2 cellular contexts compared by ENCODE assay signal in genomic region chr22:43342347-43343261, GRCh38.
TF ChIP-seq lines count a peak whose summit lies in the region.

No MANE protein-coding gene starts in this region.

TF ChIP-seq in HCT116, 20 proteins besides CTCF, POLR2A, EP300 and RAD21:
- TF ChIP-seq ELF1 (IDR thresholded peaks at IDR 0.05; ENCODE audit: borderline replicate concordance, low read depth) (no peak), ZBTB33 (IDR thresholded peaks at IDR 0.05; ENCODE audit: extremely low read depth, insufficient replicate concordance, low read length) (no peak), EGR1 (IDR thresholded peaks at IDR 0.05; ENCODE audit: low read depth) (no peak), CBX3 (IDR thresholded peaks at IDR 0.05; ENCODE audit: low read depth) (no peak), JUND (IDR thresholded peaks at IDR 0.05) (no peak), ZFX (IDR thresholded peaks at IDR 0.05) (no peak), FOSL1 (IDR thresholded peaks at IDR 0.05; ENCODE audit: low read depth) (no peak), CEBPB (IDR thresholded peaks at IDR 0.05; ENCODE audit: low read depth) (no peak), SP1 (IDR thresholded peaks at IDR 0.05; ENCODE audit: low read depth) (no peak), SIN3A (IDR thresholded peaks at IDR 0.05; ENCODE audit: low read depth) (no peak)

TF ChIP-seq in H1, 55 proteins besides CTCF, POLR2A, EP300 and RAD21:
- TF ChIP-seq NRF1 (IDR thresholded peaks at IDR 0.05; ENCODE audit: low read depth, low read length), result no peak
- peak; percentile 64 for TF ChIP-seq EZH2 (IDR thresholded peaks at IDR 0.05; ENCODE audit: low read depth, low read length, severe bottlenecking)
- TF ChIP-seq SUZ12 (IDR thresholded peaks at IDR 0.05; ENCODE audit: low read length), result peak; percentile 73
- no peak for TF ChIP-seq ASH2L (IDR thresholded peaks at IDR 0.05; ENCODE audit: low read length)
- TF ChIP-seq TCF12 (IDR thresholded peaks at IDR 0.05; ENCODE audit: low read depth, low read length), result no peak
- no peak for TF ChIP-seq TAF7 (optimal IDR thresholded peaks at IDR 0.05; ENCODE audit: borderline replicate concordance, low read depth, low read length)
TF ChIP-seq in H1: peak in this region for 2.
